Comparison of ENCODE assay signal across 29 cellular contexts in the genomic region with DNA sequence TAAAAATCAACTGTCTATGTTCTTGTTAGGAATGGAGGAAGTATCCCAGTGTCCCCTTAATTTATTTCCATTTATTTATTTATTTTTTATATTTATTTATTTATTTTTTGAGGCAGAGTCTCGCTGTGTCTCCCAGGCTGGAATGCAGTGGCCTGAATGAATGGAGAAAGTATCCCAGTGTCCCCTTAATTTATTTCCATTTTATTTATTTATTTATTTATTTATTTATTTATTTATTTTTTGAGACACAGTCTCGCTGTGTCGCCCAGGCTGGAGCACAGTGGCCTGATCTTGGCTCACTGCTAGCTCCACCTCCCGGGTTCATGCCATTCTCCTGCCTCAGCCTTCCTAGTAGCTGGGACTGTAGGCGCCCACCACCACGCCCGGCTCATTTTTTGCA.
"Had no signal": no experiment of that assay in that cellular context is flagged by ENCODE, and none has a peak within 500 bp of the region (broad histone marks: within the 10 kb centered on the region; RNA-seq: fewer than 3 reads in every experiment).

No MANE protein-coding gene starts in this region.

- H3K9me3 ChIP-seq: stomach, suprapubic skin, testis, thoracic aorta, thyroid gland, tibial artery, tibial nerve, transverse colon, upper lobe of left lung, upper lobe of right lung, uterus, vagina had no signal

- FAIRE-seq: urothelium cell line had no signal

- H3K36me3 ChIP-seq: uterus had no signal

- H3K4me3 ChIP-seq: stomach, suprapubic skin, testis, thoracic aorta, thyroid gland, tibial artery, tibial nerve, transverse colon, upper lobe of left lung, upper lobe of right lung, uterus, vagina had no signal

- H3K4me1 ChIP-seq: suprapubic skin, testis, transverse colon, upper lobe of left lung, upper lobe of right lung, uterus had no signal

- DNase-seq: stimulated activated CD4-positive, alpha-beta T cell treated with anti-CD3 and anti-CD28 coated beads, Interleukin-2, amount 100 ng/mL, for 48 hours; stimulated activated CD4-positive, alpha-beta T cell treated with anti-CD3 and anti-CD28 coated beads, Interleukin-4, amount 100 ng/mL, for 1 hour; stimulated activated CD4-positive, alpha-beta T cell treated with anti-CD3 and anti-CD28 coated beads, Interleukin-4, amount 100 ng/mL, for 24 hours; stimulated activated CD4-positive, alpha-beta T cell treated with anti-CD3 and anti-CD28 coated beads, Interleukin-4, amount 100 ng/mL, for 4 hours; stimulated activated CD8-positive, alpha-beta memory T cell treated with anti-CD3 and anti-CD28 coated beads, Interleukin-4, amount 100 ng/mL, for 48 hours; stimulated activated naive B cell treated with anti-CD40 and anti-IgM and Interleukin-4, amounts not matched to agents 10 μg/mL and 1 μg/mL and 100 μg/mL, for 72 hours; stimulated activated naive CD4-positive, alpha-beta T cell; stimulated activated naive CD4-positive, alpha-beta T cell treated with Interleukin-2 at 50 U/mL for 16 hours; stimulated activated naive CD8-positive, alpha-beta T cell treated with anti-CD3 and anti-CD28 coated beads, Interleukin-15, amount 100 ng/mL, for 72 hours; stimulated activated naive CD8-positive, alpha-beta T cell treated with anti-CD3 and anti-CD28 coated beads, Interleukin-15, Interleukin-2, amounts not matched to agents 100 U/mL and 50 U/mL, for 24 hours; stomach; substantia nigra; testis; thyroid gland; tibial artery; transverse colon; trophoblast cell; upper lobe of left lung; upper lobe of right lung; uterus had no signal

- H3K27ac Mint-ChIP-seq: stimulated activated effector memory CD8-positive, alpha-beta T cell treated with anti-CD3 and anti-CD28 coated beads, Interleukin-12 subunit alpha, Interleukin-12 subunit beta, amount 100 ng/mL, for 72 hours; stimulated activated memory B cell treated with anti-CD40 and anti-IgM and Interleukin-4, amounts not matched to agents 10 μg/mL and 1 μg/mL and 100 μg/mL, for 72 hours; stimulated activated naive B cell treated with anti-CD40 and anti-IgM and Interleukin-4, amounts not matched to agents 10 μg/mL and 1 μg/mL and 100 μg/mL, for 72 hours; stimulated activated naive CD8-positive, alpha-beta T cell treated with anti-CD3 and anti-CD28 coated beads, Interleukin-15, amount 100 ng/mL, for 72 hours; stimulated activated naive CD8-positive, alpha-beta T cell treated with anti-CD3 and anti-CD28 coated beads, Interleukin-15, Interleukin-2, amounts not matched to agents 100 ng/mL and 50 ng/mL, for 24 hours; type B pancreatic cell had no signal

- ATAC-seq: stimulated activated effector memory CD8-positive, alpha-beta T cell treated with anti-CD3 and anti-CD28 coated beads, Interleukin-12 subunit alpha, Interleukin-12 subunit beta, amount 100 ng/mL, for 72 hours; stimulated activated memory B cell treated with anti-CD40 and anti-IgM and Interleukin-4, amounts not matched to agents 10 μg/mL and 1 μg/mL and 100 μg/mL, for 72 hours; stimulated activated naive B cell treated with anti-CD40 and anti-IgM and Interleukin-4, amounts not matched to agents 10 μg/mL and 1 μg/mL and 100 μg/mL, for 72 hours; stimulated activated naive CD8-positive, alpha-beta T cell treated with anti-CD3 and anti-CD28 coated beads, Interleukin-15, amount 100 ng/mL, for 72 hours; stimulated activated naive CD8-positive, alpha-beta T cell treated with anti-CD3 and anti-CD28 coated beads, Interleukin-15, Interleukin-2, amounts not matched to agents 100 U/mL and 50 U/mL, for 24 hours; upper lobe of right lung had no signal

- H3K27me3 ChIP-seq: stomach, suprapubic skin, testis, thyroid gland, tibial artery, tibial nerve, transverse colon, upper lobe of left lung, upper lobe of right lung, uterus, vagina had no signal

- H3K27me3 Mint-ChIP-seq: stimulated activated memory B cell treated with anti-CD40 and anti-IgM and Interleukin-4, amounts not matched to agents 10 μg/mL and 1 μg/mL and 100 μg/mL, for 72 hours; stimulated activated naive B cell treated with anti-CD40 and anti-IgM and Interleukin-4, amounts not matched to agents 10 μg/mL and 1 μg/mL and 100 μg/mL, for 72 hours; stimulated activated naive CD8-positive, alpha-beta T cell treated with anti-CD3 and anti-CD28 coated beads, Interleukin-15, amount 100 ng/mL, for 72 hours; stimulated activated naive CD8-positive, alpha-beta T cell treated with anti-CD3 and anti-CD28 coated beads, Interleukin-15, Interleukin-2, amounts not matched to agents 100 ng/mL and 50 ng/mL, for 24 hours; type B pancreatic cell had no signal

- H3K4me1 Mint-ChIP-seq: stimulated activated memory B cell treated with anti-CD40 and anti-IgM and Interleukin-4, amounts not matched to agents 10 μg/mL and 1 μg/mL and 100 μg/mL, for 72 hours; stimulated activated naive B cell treated with anti-CD40 and anti-IgM and Interleukin-4, amounts not matched to agents 10 μg/mL and 1 μg/mL and 100 μg/mL, for 72 hours; stimulated activated naive CD8-positive, alpha-beta T cell treated with anti-CD3 and anti-CD28 coated beads, Interleukin-15, amount 100 ng/mL, for 72 hours had no signal

- H3K27ac ChIP-seq: stomach, suprapubic skin, testis, thoracic aorta, thyroid gland, tibial artery, tibial nerve, transverse colon, upper lobe of left lung, upper lobe of right lung, uterus, vagina had no signal

- H3K9me3 Mint-ChIP-seq: stimulated activated effector memory CD8-positive, alpha-beta T cell treated with anti-CD3 and anti-CD28 coated beads, Interleukin-12 subunit alpha, Interleukin-12 subunit beta, amount 100 ng/mL, for 72 hours; stimulated activated memory B cell treated with anti-CD40 and anti-IgM and Interleukin-4, amounts not matched to agents 10 μg/mL and 1 μg/mL and 100 μg/mL, for 72 hours; stimulated activated naive B cell treated with anti-CD40 and anti-IgM and Interleukin-4, amounts not matched to agents 10 μg/mL and 1 μg/mL and 100 μg/mL, for 72 hours; stimulated activated naive CD8-positive, alpha-beta T cell treated with anti-CD3 and anti-CD28 coated beads, Interleukin-15, amount 100 ng/mL, for 72 hours; stimulated activated naive CD8-positive, alpha-beta T cell treated with anti-CD3 and anti-CD28 coated beads, Interleukin-15, Interleukin-2, amounts not matched to agents 100 ng/mL and 50 ng/mL, for 24 hours; type B pancreatic cell had no signal

- H3K4me3 Mint-ChIP-seq: stimulated activated effector memory CD8-positive, alpha-beta T cell treated with anti-CD3 and anti-CD28 coated beads, Interleukin-12 subunit alpha, Interleukin-12 subunit beta, amount 100 ng/mL, for 72 hours; stimulated activated memory B cell treated with anti-CD40 and anti-IgM and Interleukin-4, amounts not matched to agents 10 μg/mL and 1 μg/mL and 100 μg/mL, for 72 hours; stimulated activated naive B cell treated with anti-CD40 and anti-IgM and Interleukin-4, amounts not matched to agents 10 μg/mL and 1 μg/mL and 100 μg/mL, for 72 hours; stimulated activated naive CD8-positive, alpha-beta T cell treated with anti-CD3 and anti-CD28 coated beads, Interleukin-15, amount 100 ng/mL, for 72 hours; stimulated activated naive CD8-positive, alpha-beta T cell treated with anti-CD3 and anti-CD28 coated beads, Interleukin-15, Interleukin-2, amounts not matched to agents 100 ng/mL and 50 ng/mL, for 24 hours; type B pancreatic cell had no signal
